In genomic region chr16:4262303-4262835, GRCh38 we compare ENCODE assay signal across 21 cellular contexts. TPM values are rescaled to one million over a fixed set of nuclear protein-coding genes. Genes with fewer than 3 reads are reported as not detected.
"Had no signal": no experiment of that assay in that cellular context is flagged by ENCODE, and none has a peak within 500 bp of the region (broad histone marks: within the 10 kb centered on the region; RNA-seq: fewer than 3 reads in every experiment).

No MANE protein-coding gene starts in this region.

- H3K27me3 ChIP-seq: adrenal gland, MG63, Peyer's patch had no signal

- H3K4me3 ChIP-seq: adrenal gland, MG63, Peyer's patch had no signal

- DNase-seq: activated B cell treated with CpG ODN at 0.5 μM for 24 hours; activated CD4-positive, alpha-beta T cell treated with anti-CD3 and anti-CD28 coated beads for 1 hour; activated T-cell treated with anti-CD3 and anti-CD28 coated beads for 4 hours; anterior cingulate cortex; cerebellar nuclear complex; MV-4-11; NCI-H1092 treated with DMSO at 0.1 percent for 48 hours; NCI-H1417 treated with DMSO at 0.1 percent for 48 hours; NCI-H2029; NCI-H2107; NCI-H2171 treated with DMSO at 0.1 percent for 48 hours; NCI-H510A; Peyer's patch; T1000 had no signal

- H3K9me3 ChIP-seq: adrenal gland, MG63, Peyer's patch had no signal

- FAIRE-seq: TTC549 had no signal

- H3K27ac ChIP-seq: adrenal gland, Peyer's patch had no signal

RNA-seq across cellular contexts. Expression of gene SRL, which starts 20.5 kb away (rescaled TPM):
- total RNA-seq: activated B cell treated with CpG ODN at 0.5 μM for 24 hours; activated CD4-positive, alpha-beta memory T cell treated with anti-CD3 and anti-CD28 coated beads, Interleukin-2, amount 10 ng/mL, durations not matched to agents 7 days and 5 days; activated CD8-positive, alpha-beta memory T cell treated with anti-CD3 and anti-CD28 coated beads for 36 hours; activated naive CD8-positive, alpha-beta T cell treated with anti-CD3 and anti-CD28 coated beads, Interleukin-2, amount 10 ng/mL, durations not matched to agents 7 days and 5 days; SK-MEL-5 had no signal

RNA-seq across cellular contexts. Expression of gene GLIS2, which starts 53.5 kb away (rescaled TPM):
- total RNA-seq: activated B cell treated with CpG ODN at 0.5 μM for 24 hours had no signal
